Comparison of ENCODE assay signal across 8 cellular contexts in the genomic region with DNA sequence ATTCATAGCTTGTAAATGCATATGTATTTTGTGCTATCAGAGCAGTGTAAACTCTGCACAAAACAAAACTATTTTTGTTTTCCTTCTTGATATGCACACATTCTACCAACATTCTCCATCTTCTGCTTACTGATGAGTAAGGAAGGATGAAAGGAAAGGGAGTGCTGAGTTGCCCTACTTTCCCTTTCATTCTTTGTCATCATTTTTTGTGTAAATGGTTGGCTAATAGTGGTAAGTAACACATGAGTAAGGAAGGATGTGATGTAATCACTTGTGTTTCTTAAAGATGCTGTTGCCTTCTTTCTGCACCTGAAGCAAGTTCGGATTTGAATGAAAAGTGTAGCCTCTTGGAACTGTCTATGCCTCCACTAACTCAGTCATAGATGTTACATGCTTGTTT. TPM values are rescaled to one million over a fixed set of nuclear protein-coding genes. Genes with fewer than 3 reads are reported as not detected.
DNase-seq lines count a peak whose midpoint lies in the region; ATAC-seq, FAIRE-seq and TF ChIP-seq lines count a peak whose summit lies in the region.

No MANE protein-coding gene starts in this region.

- intact Hi-C loops in gastrocnemius medialis (cut with DNase I; ENCODE audit: low total_unique reads): loop anchor here (10.0 kb wide), 2 partner anchors 387 to 613 kb away; a partner anchor contains a TSS

- no peak overlapping the region for H3K27ac ChIP-seq in gastrocnemius medialis

- TF ChIP-seq POLR2A in gastrocnemius medialis (IDR thresholded peaks at IDR 0.05): no peak

- DNase-seq in AG09309 (ENCODE audit: low read depth) (peak; percentile 67), GM19239 (ENCODE audit: insufficient read length, low spot score) (no peak), KBM-7 (peak; percentile 15), hippocampal formation (lab: John Stamatoyannopoulos, UW) (no peak), OCI-M2 (lab: John Stamatoyannopoulos, UW; ENCODE audit: unreplicated experiment) (no peak), NCI-H1105 (lab: John Stamatoyannopoulos, UW) (no peak), gastrocnemius medialis (no peak)
- DNase-seq in central memory CD4-positive, alpha-beta T cell: peak; percentile 64

- H3K4me1 ChIP-seq in gastrocnemius medialis: peaks cover 12 to 17% of the 10 kb centered on the region in 2 donors

- ATAC-seq in gastrocnemius medialis: no peak

- no peak overlapping the region for H3K4me3 ChIP-seq in AG09309 (ENCODE audit: control insufficient read depth, low read depth, low read length)
- H3K4me3 ChIP-seq in gastrocnemius medialis: no peak overlapping the region

- FAIRE-seq in GM19239 (lab: Jason Lieb, UNC): peak; percentile 96

- no peak for TF ChIP-seq CTCF in AG09309 (IDR thresholded peaks at IDR 0.05; ENCODE audit: control insufficient read depth, insufficient read depth, low read depth, low read length, missing control alignments)
- TF ChIP-seq CTCF in gastrocnemius medialis (IDR thresholded peaks at IDR 0.05 in 4 of 5, conservative IDR thresholded peaks at IDR 0.05 in 1 of 5): no peak

- no peaks in the 10 kb centered on the region for H3K9me3 ChIP-seq in gastrocnemius medialis

- in situ Hi-C loops in KBM-7 (cut with MboI; ENCODE audit: low pct_unique_long_range_greater_than_20kb, low sequenced_read_pairs): no loop called here
- in situ Hi-C loops in gastrocnemius medialis (cut with MboI; ENCODE audit: low sequenced_read_pairs in 4 of 4): loop anchor here in 1 of 4 donors (10.0 kb wide), 1 partner anchor 117 kb away; a partner anchor contains a TSS

- no peaks in the 10 kb centered on the region for H3K27me3 ChIP-seq in gastrocnemius medialis

- no peaks in the 10 kb centered on the region for H3K36me3 ChIP-seq in gastrocnemius medialis

RNA-seq across cellular contexts. Expression of a gene that starts 4.6 kb away (rescaled TPM):
- total RNA-seq in gastrocnemius medialis: 10 to 100 TPM; 25.9 to 79.1 (median 49.0) TPM

Comparison
In these comparisons a context has a peak if more than half of its experiments do, and no peak if none do; other contexts are left out.
1. DNase-seq: peak in AG09309 (single experiment), KBM-7 (single experiment) and central memory CD4-positive, alpha-beta T cell (single experiment); none in GM19239 (single experiment), hippocampal formation (0 of 2), OCI-M2 (single experiment), NCI-H1105 (single experiment) and gastrocnemius medialis (0 of 2).